Comparison of ENCODE assay signal across 8 cellular contexts in the genomic region with DNA sequence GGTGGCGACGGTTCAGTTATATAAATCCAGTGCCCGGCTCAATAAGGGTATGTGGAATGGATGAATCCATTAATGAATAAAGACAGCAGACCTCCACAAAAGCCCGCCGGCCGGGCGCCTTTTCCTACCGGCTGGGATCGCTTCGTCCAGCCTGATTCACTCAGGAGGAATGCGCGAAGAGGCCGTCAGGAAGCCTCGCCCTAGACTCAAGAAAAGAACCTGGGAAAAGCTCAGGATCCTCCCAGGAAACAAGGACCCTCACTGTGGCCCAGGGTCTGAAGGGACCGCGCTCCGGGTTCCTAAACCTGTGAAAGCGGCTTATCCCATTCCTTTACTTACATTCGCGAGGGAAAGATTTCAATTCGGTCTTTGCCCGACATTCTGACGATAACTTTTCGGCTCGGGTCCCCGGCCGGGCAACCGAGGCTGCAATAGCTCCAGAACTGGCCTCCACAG. TPM values are rescaled to one million over a fixed set of nuclear protein-coding genes. Genes with fewer than 3 reads are reported as not detected.
DNase-seq lines count a peak whose midpoint lies in the region; ATAC-seq and TF ChIP-seq lines count a peak whose summit lies in the region.

No MANE protein-coding gene starts in this region.

- peak overlapping the region; percentile 56 to 96 (median 74) for H3K27ac ChIP-seq in body of pancreas
- H3K27ac ChIP-seq in thyroid gland = peak overlapping the region; percentile 72 to 96 (median 77)

- no peaks in the 10 kb centered on the region for H3K9me3 ChIP-seq in body of pancreas
- H3K9me3 ChIP-seq in thyroid gland = no peaks in the 10 kb centered on the region

- H3K4me1 ChIP-seq in body of pancreas (peaks cover 44% of the 10 kb centered on the region), thyroid gland (peaks cover 41 to 59% of the 10 kb centered on the region in 2 donors)

- H3K27me3 ChIP-seq in body of pancreas (no peaks in the 10 kb centered on the region), kidney epithelial cell (ENCODE audit: control insufficient read depth, insufficient read depth, low read length) (no peaks in the 10 kb centered on the region), thyroid gland (no peaks in the 10 kb centered on the region)

- H3K36me3 ChIP-seq in body of pancreas (replicated peaks in 1 of 2; ENCODE audit: insufficient read depth in 1 of 2, low read depth in 2 of 2) (no peaks in the 10 kb centered on the region), kidney epithelial cell (ENCODE audit: control insufficient read depth, insufficient read depth, low read length) (no peaks in the 10 kb centered on the region), thyroid gland (no peaks in the 10 kb centered on the region)

- TF ChIP-seq POLR2A in GM18526 (IDR thresholded peaks at IDR 0.05; ENCODE audit: extremely low read depth, insufficient read length) (peak; percentile 68), body of pancreas (IDR thresholded peaks at IDR 0.05) (peak in 2 of 3 donors; percentile 9 to 30), thyroid gland (IDR thresholded peaks at IDR 0.05) (peak; percentile 10 to 74)

- H3K4me3 ChIP-seq in Jurkat, Clone E6-1 (ENCODE audit: low read length) = peak overlapping the region; percentile 99
- H3K4me3 ChIP-seq in body of pancreas = peak overlapping the region; percentile 55 to 73
- peak overlapping the region; percentile 59 for H3K4me3 ChIP-seq in kidney epithelial cell (ENCODE audit: low read depth, low read length)
- peak overlapping the region; percentile 51 to 90 (median 72) for H3K4me3 ChIP-seq in thyroid gland (replicated peaks in 1 of 3)

- intact Hi-C loops in body of pancreas (cut with DNase I) = no loop called here
- intact Hi-C loops in thyroid gland (cut with DNase I) = no loop called here

- TF ChIP-seq CTCF in body of pancreas (IDR thresholded peaks at IDR 0.05) (no peak), kidney epithelial cell (IDR thresholded peaks at IDR 0.05; ENCODE audit: insufficient read depth, low read length, poor library complexity, severe bottlenecking) (no peak), thyroid gland (IDR thresholded peaks at IDR 0.05) (no peak)

- WGBS in body of pancreas, 2 donors = 0% methylated on average over 27 to 28 of the region's 28 CpGs
- WGBS in thyroid gland, 2 donors = 0 to 1% methylated on average over 28 of the region's 28 CpGs

- no peak for DNase-seq in Jurkat, Clone E6-1 (ENCODE audit: low read depth, low spot score)
- DNase-seq in body of pancreas (peak in 3 of 4 donors; percentile 9 to 22 (median 9)), kidney epithelial cell (ENCODE audit: low read depth) (no peak), thyroid gland (peak in 1 of 2 donors; percentile 5), NCI-H187 (lab: John Stamatoyannopoulos, UW) (no peak), NCI-H526 treated with DMSO at 0.1 percent for 48 hours (lab: John Stamatoyannopoulos, UW) (no peak), NCI-H2171 (lab: John Stamatoyannopoulos, UW) (no peak)

- no peak for ATAC-seq in body of pancreas

RNA-seq across cellular contexts. Expression of a gene that starts 0.3 kb away (rescaled TPM):
- polyA plus RNA-seq in Jurkat, Clone E6-1 (2012; ENCODE audit: insufficient read depth, insufficient read length) = 99.1 TPM
- total RNA-seq in body of pancreas (10 to 100 TPM; 39.7 to 40.9 TPM), kidney epithelial cell (135 and 156 TPM in 2 replicates), thyroid gland (100 to 1,000 TPM; 123 to 220 (median 192) TPM)

RNA-seq across cellular contexts. Expression of a gene that starts 0.8 kb away (rescaled TPM):
- polyA plus RNA-seq in Jurkat, Clone E6-1 (2012; ENCODE audit: insufficient read depth, insufficient read length) = 277 TPM
- total RNA-seq in body of pancreas (10 to 100 TPM; 17.5 to 45.9 TPM), kidney epithelial cell (75.1 and 88.3 TPM in 2 replicates), thyroid gland (10 to 100 TPM; 53.3 to 98.5 (median 69.6) TPM)

RNA-seq across cellular contexts. Expression of a gene that starts 52.6 kb away (rescaled TPM):
- not detected for polyA plus RNA-seq in Jurkat, Clone E6-1 (2012; ENCODE audit: insufficient read depth, insufficient read length)
- total RNA-seq in body of pancreas (1 to 10 TPM; 7.5 to 9.2 TPM), kidney epithelial cell (44.4 and 100 TPM in 2 replicates), thyroid gland (10 to 100 TPM; 22.0 to 75.2 (median 58.6) TPM)

Comparison
In these comparisons a context has a peak if more than half of its experiments do, and no peak if none do; other contexts are left out.
1. DNase-seq: peak in body of pancreas (3 of 4); none in Jurkat, Clone E6-1 (single experiment), kidney epithelial cell (single experiment), NCI-H187 (0 of 2), NCI-H526 treated with DMSO at 0.1 percent for 48 hours (single experiment) and NCI-H2171 (single experiment).
2. Peak in every context shown above with its lines, with median percentiles within 50 percentile points of each other: POLR2A ChIP-seq and H3K4me3 ChIP-seq.